Comparison of ENCODE assay signal across 13 cellular contexts in genomic region chrX:35670894-35671293, GRCh38.
"Had no signal": no experiment of that assay in that cellular context is flagged by ENCODE, and none has a peak within 500 bp of the region (broad histone marks: within the 10 kb centered on the region; RNA-seq: fewer than 3 reads in every experiment).

No MANE protein-coding gene starts in this region.

- H3K27me3 ChIP-seq: neutrophil, suprapubic skin, thyroid gland had no signal

- H3K27ac ChIP-seq: heart right ventricle, neutrophil, suprapubic skin, thyroid gland had no signal

- H3K4me3 ChIP-seq: heart right ventricle, mucosa of descending colon, smooth muscle cell, suprapubic skin, thyroid gland had no signal

- H3K4me1 ChIP-seq: heart right ventricle, suprapubic skin, thyroid gland had no signal

- DNase-seq: effector memory CD4-positive, alpha-beta T cell; heart right ventricle; islet precursor cell; mammary epithelial cell; mucosa of descending colon; naive thymus-derived CD8-positive, alpha-beta T cell; right cardiac atrium; stimulated activated CD4-positive, alpha-beta T cell treated with anti-CD3 and anti-CD28 coated beads, Interleukin-2, amount 100 ng/mL, for 48 hours; stimulated activated naive CD8-positive, alpha-beta T cell treated with anti-CD3 and anti-CD28 coated beads, Interleukin-15, Interleukin-2, amounts not matched to agents 100 U/mL and 50 U/mL, for 24 hours; thyroid gland had no signal

- H3K9me3 ChIP-seq: heart right ventricle, mucosa of descending colon, neutrophil, suprapubic skin, thyroid gland had no signal

- H3K36me3 ChIP-seq: heart right ventricle, neutrophil, suprapubic skin, thyroid gland had no signal
